Comparison of ENCODE assay signal across 8 cellular contexts in the genomic region with DNA sequence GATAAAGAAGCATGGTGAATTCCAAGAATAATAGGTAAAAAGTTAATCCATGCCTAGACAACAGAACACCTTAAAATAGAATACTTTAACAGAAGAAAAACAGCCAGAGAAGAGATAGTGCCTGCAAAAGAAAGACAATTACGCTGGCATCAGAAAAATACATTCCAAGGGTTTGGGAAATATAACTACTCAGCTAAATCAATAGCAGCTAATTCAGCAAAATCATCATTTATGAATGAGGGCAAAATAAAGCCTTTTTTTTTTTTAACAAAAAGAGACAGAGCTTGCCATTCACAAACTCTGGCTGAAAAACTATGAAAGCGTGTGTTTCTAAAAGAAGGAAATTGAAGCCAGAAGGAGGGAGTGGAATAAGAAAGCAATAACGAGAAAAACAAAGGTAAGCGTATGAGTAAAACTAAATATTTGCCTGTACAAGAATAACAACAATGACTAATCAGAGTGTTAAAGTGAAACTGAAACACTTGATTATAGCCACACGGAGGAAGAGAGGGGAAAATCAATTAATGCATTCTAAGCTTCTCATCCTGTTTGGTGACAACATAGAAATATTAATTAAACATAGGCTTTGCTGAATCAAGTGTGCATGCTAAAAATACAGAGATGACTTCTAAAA.
DNase-seq lines count a peak whose midpoint lies in the region; ATAC-seq, FAIRE-seq and TF ChIP-seq lines count a peak whose summit lies in the region.

No MANE protein-coding gene starts in this region.

- no peaks in the 10 kb centered on the region for H3K36me3 ChIP-seq in testis (ENCODE audit: low read depth, missing control alignments)

- intact Hi-C loops in testis (cut with DNase I; ENCODE audit: low total_unique reads): no loop called here
- intact Hi-C loops in posterior cingulate gyrus (cut with DNase I): no loop called here

- TF ChIP-seq POLR2A in testis (IDR thresholded peaks at IDR 0.05): no peak

- WGBS in testis, 2 donors: 79% methylated on average over 5 of the region's 5 CpGs

- FAIRE-seq in GM19239 (lab: Jason Lieb, UNC): peak; percentile 89

- H3K27me3 ChIP-seq in testis: no peaks in the 10 kb centered on the region

- no peaks in the 10 kb centered on the region for H3K4me1 ChIP-seq in testis

- peak; percentile 53 for ATAC-seq in HG03469 (IDR thresholded peaks at IDR 0.05; ENCODE audit: unreplicated experiment)
- ATAC-seq in stimulated activated naive CD8-positive, alpha-beta T cell treated with anti-CD3 and anti-CD28 coated beads, Interleukin-15, Interleukin-2, amounts not matched to agents 100 U/mL and 50 U/mL, for 24 hours: peak; percentile 56

- DNase-seq in A172 (ENCODE audit: low spot score): peak; percentile 19
- DNase-seq in GM19239 (ENCODE audit: insufficient read length, low spot score): peak; percentile 29
- DNase-seq in dermis blood vessel endothelial cell: peak; percentile 16
- no peak for DNase-seq in stimulated activated naive CD8-positive, alpha-beta T cell treated with anti-CD3 and anti-CD28 coated beads, Interleukin-15, Interleukin-2, amounts not matched to agents 100 U/mL and 50 U/mL, for 24 hours
- DNase-seq in testis: no peak
- no peak for DNase-seq in posterior cingulate gyrus
- DNase-seq in KBM-7: no peak

- in situ Hi-C loops in KBM-7 (cut with MboI; ENCODE audit: low pct_unique_long_range_greater_than_20kb, low sequenced_read_pairs): no loop called here

- H3K9me3 ChIP-seq in testis: no peaks in the 10 kb centered on the region

- TF ChIP-seq CTCF in testis (IDR thresholded peaks at IDR 0.05): no peak

- H3K4me3 ChIP-seq in testis: no peak overlapping the region

- H3K27ac ChIP-seq in testis: no peak overlapping the region

Comparison
In these comparisons a context has a peak if more than half of its experiments do, and no peak if none do; other contexts are left out.
1. DNase-seq: peak in A172 (single experiment), GM19239 (single experiment) and dermis blood vessel endothelial cell (single experiment); none in stimulated activated naive CD8-positive, alpha-beta T cell treated with anti-CD3 and anti-CD28 coated beads, Interleukin-15, Interleukin-2, amounts not matched to agents 100 U/mL and 50 U/mL, for 24 hours (single experiment), testis (single experiment), posterior cingulate gyrus (0 of 10) and KBM-7 (single experiment).